In the genomic region with DNA sequence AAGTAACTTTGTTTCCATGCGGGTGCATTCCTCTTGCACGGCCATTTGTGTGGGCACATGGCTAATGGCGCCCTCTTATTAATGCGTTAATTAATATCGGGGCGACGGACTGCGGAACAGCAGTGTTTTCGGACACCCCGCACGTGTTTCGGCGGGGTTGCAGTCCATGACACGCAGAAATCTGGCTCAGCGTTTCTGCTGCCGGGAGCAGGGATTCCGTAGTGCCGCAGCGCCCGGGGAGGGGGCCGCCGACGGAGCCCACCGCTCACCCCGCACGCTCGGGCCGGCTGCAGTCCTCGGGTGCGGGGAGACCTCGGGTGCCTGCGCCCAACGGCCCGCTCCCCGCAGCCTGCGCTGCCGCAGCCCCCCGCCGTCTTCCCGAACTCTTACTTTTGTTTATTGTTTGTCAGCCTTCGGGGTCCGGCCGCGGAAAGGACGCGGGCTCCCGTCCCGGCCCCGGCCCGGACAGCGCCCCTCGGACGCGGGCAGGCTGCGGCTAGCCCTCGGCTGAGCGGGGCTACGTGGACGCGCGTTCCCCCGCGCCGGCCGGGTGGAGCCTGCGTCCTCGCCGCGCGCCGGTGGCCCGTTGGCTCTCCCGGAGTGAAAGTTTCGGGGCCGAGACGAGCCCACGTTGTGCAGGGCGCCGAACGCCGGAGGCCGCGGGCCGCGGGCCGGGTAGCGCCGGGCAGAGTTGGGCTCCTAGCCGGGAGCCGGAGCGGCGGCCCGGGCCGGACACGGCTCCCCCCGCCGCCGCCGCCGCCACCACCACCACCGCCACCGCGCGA, we compare ENCODE assay signal across 7 cellular contexts. TPM values are rescaled to one million over a fixed set of nuclear protein-coding genes. Genes with fewer than 3 reads are reported as not detected.
DNase-seq lines count a peak whose midpoint lies in the region; ATAC-seq and TF ChIP-seq lines count a peak whose summit lies in the region.

No MANE protein-coding gene starts in this region.

- DNase-seq in HCEC 1CT (peak; percentile 22), choroid plexus epithelial cell (ENCODE audit: low read depth) (no peak), left lobe of liver (ENCODE audit: low spot score) (peak; percentile 55), midbrain (lab: John Stamatoyannopoulos, UW) (no peak)
- no peak for DNase-seq in T-helper 2 cell treated with Interferon-gamma antibody and Interleukin-4, amounts not matched to agents 5 μg/mL and 100 μg/mL, for 36 hours (ENCODE audit: low spot score)
- DNase-seq in stimulated activated CD8-positive, alpha-beta memory T cell treated with anti-CD3 and anti-CD28 coated beads, Interleukin-4, amount 100 ng/mL, for 48 hours = peak; percentile 31

- no peaks in the 10 kb centered on the region for H3K9me3 Mint-ChIP-seq in T-helper 2 cell treated with Interferon-gamma antibody and Interleukin-4, amounts not matched to agents 5 μg/mL and 100 μg/mL, for 36 hours

- peak; percentile 50 for ATAC-seq in left lobe of liver
- no peak for ATAC-seq in GM19328 (IDR thresholded peaks at IDR 0.05; ENCODE audit: unreplicated experiment)

- no peaks in the 10 kb centered on the region for H3K36me3 Mint-ChIP-seq in T-helper 2 cell treated with Interferon-gamma antibody and Interleukin-4, amounts not matched to agents 5 μg/mL and 100 μg/mL, for 36 hours (ENCODE audit: low read depth)

- H3K4me1 Mint-ChIP-seq in T-helper 2 cell treated with Interferon-gamma antibody and Interleukin-4, amounts not matched to agents 5 μg/mL and 100 μg/mL, for 36 hours (ENCODE audit: low read depth) = peaks cover 23% of the 10 kb centered on the region

- TF ChIP-seq CTCF in choroid plexus epithelial cell (conservative IDR thresholded peaks at IDR 0.05; ENCODE audit: low read depth, low read length) = no peak

- H3K27ac Mint-ChIP-seq in T-helper 2 cell treated with Interferon-gamma antibody and Interleukin-4, amounts not matched to agents 5 μg/mL and 100 μg/mL, for 36 hours = no peak overlapping the region

- peaks cover 80% of the 10 kb centered on the region for H3K27me3 Mint-ChIP-seq in T-helper 2 cell treated with Interferon-gamma antibody and Interleukin-4, amounts not matched to agents 5 μg/mL and 100 μg/mL, for 36 hours (ENCODE audit: low read depth)

- peak overlapping the region; percentile 77 for H3K4me3 ChIP-seq in choroid plexus epithelial cell (ENCODE audit: low read depth, low read length)

- H3K4me3 Mint-ChIP-seq in T-helper 2 cell treated with Interferon-gamma antibody and Interleukin-4, amounts not matched to agents 5 μg/mL and 100 μg/mL, for 36 hours = peak overlapping the region; percentile 64

RNA-seq across cellular contexts. Expression of a gene that starts 0.8 kb away (rescaled TPM):
- total RNA-seq in left lobe of liver = 69.9 TPM

Comparison
In these comparisons a context has a peak if more than half of its experiments do, and no peak if none do; other contexts are left out.
1. DNase-seq: peak in HCEC 1CT (single experiment), left lobe of liver (single experiment) and stimulated activated CD8-positive, alpha-beta memory T cell treated with anti-CD3 and anti-CD28 coated beads, Interleukin-4, amount 100 ng/mL, for 48 hours (single experiment); none in T-helper 2 cell treated with Interferon-gamma antibody and Interleukin-4, amounts not matched to agents 5 μg/mL and 100 μg/mL, for 36 hours (single experiment), choroid plexus epithelial cell (single experiment) and midbrain (single experiment).